In the genomic region with DNA sequence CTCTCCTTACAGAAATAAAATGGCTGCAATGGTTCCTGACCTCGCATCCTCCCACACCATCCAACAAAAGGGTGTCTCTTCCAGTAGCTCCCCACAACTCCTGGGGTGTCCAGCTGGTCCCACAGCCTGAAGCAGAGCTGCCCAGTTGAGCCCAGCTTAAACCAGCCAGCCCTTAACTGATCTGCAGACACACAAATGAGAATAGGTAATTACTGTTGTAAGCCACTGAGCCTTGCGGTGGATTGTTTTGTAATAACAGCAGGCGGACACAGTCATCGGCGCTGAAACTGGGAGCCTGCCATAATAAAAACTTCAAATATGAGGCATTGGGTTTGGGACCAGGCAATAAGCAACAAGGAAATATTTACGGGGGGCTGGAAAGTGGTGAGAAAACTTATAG, we compare ENCODE assay signal across 1 cellular context.
TF ChIP-seq lines count a peak whose summit lies in the region.

No MANE protein-coding gene starts in this region.

TF ChIP-seq in A549, 52 proteins besides CTCF, POLR2A, EP300 and RAD21 (continued from another document):
- TF ChIP-seq HMGXB4 (CRISPR knock-in tag; IDR thresholded peaks at IDR 0.05; ENCODE audit: borderline replicate concordance) (no peak), JUN (IDR thresholded peaks at IDR 0.05) (no peak), CHD4 (IDR thresholded peaks at IDR 0.05; ENCODE audit: borderline replicate concordance) (no peak), ZNF302 (CRISPR knock-in tag; IDR thresholded peaks at IDR 0.05) (no peak)
